8 cellular contexts compared by ENCODE assay signal in the genomic region with DNA sequence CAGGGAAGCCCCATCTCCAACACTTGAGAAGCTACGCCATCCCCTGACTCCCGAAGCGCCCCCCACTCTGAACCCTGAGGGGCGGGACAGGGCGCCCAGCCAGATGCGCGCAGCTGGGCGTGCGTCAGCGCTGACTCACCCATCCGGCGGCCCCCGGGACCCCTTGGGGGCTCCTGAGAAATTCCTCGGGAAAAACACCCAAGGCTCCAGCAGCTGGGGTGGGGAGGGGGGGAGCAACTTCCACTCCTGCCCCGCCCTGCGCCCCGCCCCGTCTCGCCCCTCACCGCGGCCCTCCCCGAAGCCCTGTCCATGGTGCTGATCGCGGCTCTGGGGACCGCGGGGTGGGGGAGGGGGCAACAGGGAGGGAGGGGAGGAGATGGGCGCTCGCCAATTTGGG. TPM values are rescaled to one million over a fixed set of nuclear protein-coding genes. Genes with fewer than 3 reads are reported as not detected.
DNase-seq lines count a peak whose midpoint lies in the region; ATAC-seq and TF ChIP-seq lines count a peak whose summit lies in the region.

No MANE protein-coding gene starts in this region.

- no peaks in the 10 kb centered on the region for H3K9me3 ChIP-seq in HCT116 (ENCODE audit: control insufficient read depth in 1 of 2, insufficient read depth in 1 of 2, low read depth in 1 of 2, low read length in 2 of 2)
- H3K9me3 ChIP-seq in ovary, result no peaks in the 10 kb centered on the region

- WGBS in ovary, 3 donors, result 0 to 2% (median 1%) methylated on average over 27 to 28 of the region's 28 CpGs

- DNase-seq in HCT116 (ENCODE audit: low read depth, low spot score), result no peak
- peak; percentile 21 for DNase-seq in activated T-cell treated with anti-CD3 and anti-CD28 coated beads for 48 hours (ENCODE audit: low read depth)
- peak; percentile 65 for DNase-seq in fibroblast of the conjunctiva (ENCODE audit: low read depth)
- peak; percentile 78 to 89 (median 86) for DNase-seq in ovary
- DNase-seq in NCI-H187 treated with DMSO at 0.1 percent for 48 hours (lab: John Stamatoyannopoulos, UW), result no peak
- DNase-seq in COR-L47 (lab: John Stamatoyannopoulos, UW), result no peak
- no peak for DNase-seq in NCI-H526 (lab: John Stamatoyannopoulos, UW)

- TF ChIP-seq POLR2A in HCT116 (IDR thresholded peaks at IDR 0.05; ENCODE audit: borderline replicate concordance, extremely low read depth, insufficient read depth, insufficient read length), result no peak
- no peak for TF ChIP-seq POLR2A in ovary (IDR thresholded peaks at IDR 0.05)

- H3K4me3 ChIP-seq in HCT116 (replicated peaks in 1 of 2; ENCODE audit: low read depth in 1 of 2, low read length in 2 of 2) (no peak overlapping the region), ovary (no peak overlapping the region)

- H3K9ac ChIP-seq in HCT116 (ENCODE audit: low read length), result no peak overlapping the region

- no peaks in the 10 kb centered on the region for H3K79me2 ChIP-seq in HCT116 (ENCODE audit: insufficient read depth, low read length)

- intact Hi-C loops in HCT116 (cut with micrococcal nuclease), result no loop called here
- intact Hi-C loops in ovary (cut with DNase I), result loop anchor here in 2 of 4 donors (5.0 to 10.0 kb wide), 2 partner anchors 72 to 74 kb away; partner anchors contain the start of gene OLFM2 (in 2 of the 2)

- peak overlapping the region; percentile 62 for H3K4me2 ChIP-seq in HCT116 (ENCODE audit: low read length)

- TF ChIP-seq CTCF in HCT116 (IDR thresholded peaks at IDR 0.05 in 2 of 3, conservative IDR thresholded peaks at IDR 0.05 in 1 of 3; ENCODE audit: borderline replicate concordance in 1 of 3, insufficient read depth in 1 of 3, low read depth in 2 of 3, low read length in 2 of 3) (no peak), ovary (IDR thresholded peaks at IDR 0.05) (no peak)

- no peaks in the 10 kb centered on the region for H3K9me2 ChIP-seq in HCT116 (ENCODE audit: insufficient read depth)

- no peak for TF ChIP-seq RAD21 in HCT116 (IDR thresholded peaks at IDR 0.05; ENCODE audit: low read depth)

- CTCF ChIA-PET in HCT116 (lab: Charles Lee), result interaction anchor here (1.7 kb wide), 1 partner anchor 9 kb away, joined by 5 read pairs; no protein-coding TSS in a partner anchor

- TF ChIP-seq EP300 in ovary (IDR thresholded peaks at IDR 0.05), result no peak

- POLR2A ChIA-PET in HCT116 (lab: Charles Lee), result no interaction called here

- no peaks in the 10 kb centered on the region for H4K20me1 ChIP-seq in HCT116 (ENCODE audit: insufficient read depth)

- H3K36me3 ChIP-seq in HCT116 (ENCODE audit: control insufficient read depth in 1 of 2, insufficient read depth in 2 of 2, low read length in 2 of 2) (no peaks in the 10 kb centered on the region), ovary (no peaks in the 10 kb centered on the region)

- RAD21 ChIA-PET in HCT116 (lab: Charles Lee; ENCODE audit: low non-redundant PET in 1 of 2, low total read pairs in 2 of 2, uncharacterized antibody in 2 of 2, unreplicated experiment in 2 of 2), result interaction anchor here in 1 of 2 experiments (0.6 kb wide), 1 partner anchor 1642 kb away, joined by 4 read pairs; no protein-coding TSS in a partner anchor

- H3K4me1 ChIP-seq in HCT116 (ENCODE audit: control insufficient read depth in 1 of 2, insufficient read depth in 2 of 2, low read length in 2 of 2) (peaks cover 0 to 23% of the 10 kb centered on the region in 2 experiments; a peak in 2 of 4 replicates), ovary (ENCODE audit: insufficient read depth) (peaks cover 13% of the 10 kb centered on the region)

- ATAC-seq in HCT116 (peak; percentile 66), GM18519 (IDR thresholded peaks at IDR 0.05; ENCODE audit: low FRiP score, unreplicated experiment) (no peak)

- BruUV-seq in HCT116 (replicated peaks; lab: Mats Ljungman, UMichigan), result no TSS peak

- H3K27me3 ChIP-seq in HCT116 (ENCODE audit: insufficient read depth, low read length) (peaks cover 51% of the 10 kb centered on the region), ovary (no peaks in the 10 kb centered on the region)

- H3K27ac ChIP-seq in HCT116 (ENCODE audit: low read depth, low read length), result no peak overlapping the region
- no peak overlapping the region for H3K27ac ChIP-seq in ovary

- no peak overlapping the region for H2AFZ ChIP-seq in HCT116 (ENCODE audit: low read depth, low read length, poor library complexity, severe bottlenecking)

TF ChIP-seq in HCT116, 20 proteins besides CTCF, POLR2A, EP300 and RAD21:
- TF ChIP-seq MAX (IDR thresholded peaks at IDR 0.05), result no peak
- TF ChIP-seq, protein P1, sequence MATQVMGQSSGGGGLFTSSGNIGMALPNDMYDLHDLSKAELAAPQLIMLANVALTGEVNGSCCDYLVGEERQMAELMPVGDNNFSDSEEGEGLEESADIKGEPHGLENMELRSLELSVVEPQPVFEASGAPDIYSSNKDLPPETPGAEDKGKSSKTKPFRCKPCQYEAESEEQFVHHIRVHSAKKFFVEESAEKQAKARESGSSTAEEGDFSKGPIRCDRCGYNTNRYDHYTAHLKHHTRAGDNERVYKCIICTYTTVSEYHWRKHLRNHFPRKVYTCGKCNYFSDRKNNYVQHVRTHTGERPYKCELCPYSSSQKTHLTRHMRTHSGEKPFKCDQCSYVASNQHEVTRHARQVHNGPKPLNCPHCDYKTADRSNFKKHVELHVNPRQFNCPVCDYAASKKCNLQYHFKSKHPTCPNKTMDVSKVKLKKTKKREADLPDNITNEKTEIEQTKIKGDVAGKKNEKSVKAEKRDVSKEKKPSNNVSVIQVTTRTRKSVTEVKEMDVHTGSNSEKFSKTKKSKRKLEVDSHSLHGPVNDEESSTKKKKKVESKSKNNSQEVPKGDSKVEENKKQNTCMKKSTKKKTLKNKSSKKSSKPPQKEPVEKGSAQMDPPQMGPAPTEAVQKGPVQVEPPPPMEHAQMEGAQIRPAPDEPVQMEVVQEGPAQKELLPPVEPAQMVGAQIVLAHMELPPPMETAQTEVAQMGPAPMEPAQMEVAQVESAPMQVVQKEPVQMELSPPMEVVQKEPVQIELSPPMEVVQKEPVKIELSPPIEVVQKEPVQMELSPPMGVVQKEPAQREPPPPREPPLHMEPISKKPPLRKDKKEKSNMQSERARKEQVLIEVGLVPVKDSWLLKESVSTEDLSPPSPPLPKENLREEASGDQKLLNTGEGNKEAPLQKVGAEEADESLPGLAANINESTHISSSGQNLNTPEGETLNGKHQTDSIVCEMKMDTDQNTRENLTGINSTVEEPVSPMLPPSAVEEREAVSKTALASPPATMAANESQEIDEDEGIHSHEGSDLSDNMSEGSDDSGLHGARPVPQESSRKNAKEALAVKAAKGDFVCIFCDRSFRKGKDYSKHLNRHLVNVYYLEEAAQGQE (IDR thresholded peaks at IDR 0.05; ENCODE audit: low read depth), result peak; percentile 75
TF ChIP-seq in HCT116: peak in this region for 1.

RNA-seq across cellular contexts. Expression of gene COL5A3, which starts 1.0 kb away (rescaled TPM):
- total RNA-seq in HCT116 (2021; ENCODE audit: unreplicated experiment), result 0.15 TPM
- polyA plus RNA-seq in HCT116 (2012), result 0.01 and 0.05 TPM in 2 replicates
- total RNA-seq in ovary, result 1 to 10 TPM; 1.7 to 9.0 (median 4.4) TPM
- polyA plus RNA-seq in ovary, result 1 to 10 TPM; 1.5 to 6.7 TPM

RNA-seq across cellular contexts. Expression of gene RDH8, which starts 4.0 kb away (rescaled TPM):
- not detected for total RNA-seq in HCT116 (2021; ENCODE audit: unreplicated experiment)
- not detected in 2 replicates for polyA plus RNA-seq in HCT116 (2012)
- total RNA-seq in ovary, result not detected
- not detected for polyA plus RNA-seq in ovary

Comparison
In these comparisons a context has a peak if more than half of its experiments do, and no peak if none do; other contexts are left out.
1. DNase-seq: peak in activated T-cell treated with anti-CD3 and anti-CD28 coated beads for 48 hours (single experiment), fibroblast of the conjunctiva (single experiment) and ovary (5 of 5); none in HCT116 (single experiment), NCI-H187 treated with DMSO at 0.1 percent for 48 hours (single experiment), COR-L47 (single experiment) and NCI-H526 (0 of 2).